ENCODE assay signal across 8 cellular contexts in the genomic region with DNA sequence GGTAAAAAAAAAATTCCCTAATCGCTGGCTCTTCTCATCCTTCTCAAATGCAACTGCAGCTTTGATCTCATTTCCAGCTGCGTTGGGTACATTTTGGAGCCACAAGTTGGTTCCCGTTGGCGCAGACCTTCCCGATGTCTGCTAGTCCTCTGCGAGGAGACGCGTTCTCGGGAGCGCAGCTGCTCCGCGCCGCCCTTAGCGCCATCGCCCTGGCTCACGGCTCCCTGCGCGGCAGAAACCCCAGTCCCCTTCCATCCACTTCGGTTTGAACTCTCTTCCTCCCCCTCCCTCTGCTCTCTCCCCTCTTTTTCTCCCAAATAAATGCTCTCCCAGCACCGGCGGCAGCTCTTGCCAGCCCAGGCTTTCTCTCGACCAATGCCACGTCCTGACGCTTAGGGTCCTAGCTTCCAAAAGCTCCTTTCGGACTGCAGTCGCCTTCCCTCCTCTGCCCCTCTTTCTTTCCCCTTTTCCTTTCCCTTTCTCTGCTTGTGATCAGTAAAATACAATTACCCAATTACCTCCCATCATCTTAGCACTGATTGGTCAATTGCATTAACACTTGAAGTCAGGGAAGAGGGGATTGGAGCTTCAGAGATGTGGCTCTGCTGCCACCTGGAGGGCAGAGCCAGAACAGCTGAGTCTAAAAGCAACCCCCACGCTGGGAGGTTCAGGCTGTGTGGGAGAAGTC.
DNase-seq lines count a peak whose midpoint lies in the region; ATAC-seq, FAIRE-seq and TF ChIP-seq lines count a peak whose summit lies in the region.

No MANE protein-coding gene starts in this region.

- no peaks in the 10 kb centered on the region for H3K9me2 ChIP-seq in neural cell (ENCODE audit: insufficient read depth, low read length)

- peaks cover 6% of the 10 kb centered on the region for H3K4me1 Mint-ChIP-seq in activated T-helper 17 cell treated with anti-CD3 and anti-CD28 coated beads, Interleukin-2, amount 50 U/mL, for 72 hours

- TF ChIP-seq CTCF in neural cell (IDR thresholded peaks at IDR 0.05; ENCODE audit: poor library complexity, severe bottlenecking) = peak; percentile 97

- peak; percentile 69 for DNase-seq in D341Med (ENCODE audit: low spot score)
- DNase-seq in GM19239 (ENCODE audit: insufficient read length, low spot score) = peak; percentile 39
- peak; percentile 27 to 69 for DNase-seq in NCI-H524 (lab: John Stamatoyannopoulos, UW)
- peak; percentile 72 to 73 for DNase-seq in frontal cortex (ENCODE audit: low spot score in 2 of 2)
- DNase-seq in aorta = peak; percentile 60 to 87

- peak; percentile 97 for TF ChIP-seq RAD21 in neural cell (conservative IDR thresholded peaks at IDR 0.05)

- no peaks in the 10 kb centered on the region for H3K36me3 Mint-ChIP-seq in activated T-helper 17 cell treated with anti-CD3 and anti-CD28 coated beads, Interleukin-2, amount 50 U/mL, for 72 hours (ENCODE audit: low read depth)

- peak; percentile 93 for ATAC-seq in HG03280 (IDR thresholded peaks at IDR 0.05; ENCODE audit: unreplicated experiment)
- peak; percentile 59 for ATAC-seq in activated T-helper 17 cell treated with anti-CD3 and anti-CD28 coated beads, Interleukin-2, amount 50 U/mL, for 72 hours (replicated peaks)
- peak; percentile 95 for ATAC-seq in aorta (ENCODE audit: low FRiP score)

- no peak overlapping the region for H3K27ac Mint-ChIP-seq in activated T-helper 17 cell treated with anti-CD3 and anti-CD28 coated beads, Interleukin-2, amount 50 U/mL, for 72 hours

- H4K20me1 ChIP-seq in neural cell (ENCODE audit: insufficient read depth) = no peaks in the 10 kb centered on the region

- H3K4me3 ChIP-seq in neural cell (ENCODE audit: low read length) (peak overlapping the region; percentile 78), aorta (ENCODE audit: low read length in 2 of 2) (peak overlapping the region; percentile 49 to 55)

- peaks cover 40% of the 10 kb centered on the region for H3K79me2 ChIP-seq in neural cell (replicated peaks; ENCODE audit: insufficient read depth, low read length)

- H3K9me3 ChIP-seq in neural cell (ENCODE audit: low read length) (no peaks in the 10 kb centered on the region), aorta (ENCODE audit: control insufficient read depth, low read length) (no peaks in the 10 kb centered on the region)

- no peak overlapping the region for H3K4me2 ChIP-seq in neural cell (ENCODE audit: low read length)

- peaks cover 4% of the 10 kb centered on the region for H3F3A ChIP-seq in neural cell (ENCODE audit: insufficient read depth, low read length, poor library complexity, severe bottlenecking)

- FAIRE-seq in GM19239 (lab: Jason Lieb, UNC) (peak; percentile 97), frontal cortex (lab: Jason Lieb, UNC) (peak; percentile 95)

- WGBS in aorta, 2 donors = 0 to 1% methylated on average over 27 of the region's 27 CpGs

- H3K27me3 ChIP-seq in neural cell (ENCODE audit: insufficient read depth, low read depth, low read length) = no peaks in the 10 kb centered on the region
- H3K27me3 ChIP-seq in aorta (ENCODE audit: control insufficient read depth in 1 of 2, insufficient read depth in 2 of 2, low read length in 1 of 2) = no peaks in the 10 kb centered on the region

- no peaks in the 10 kb centered on the region for H3K4me1 ChIP-seq in aorta (ENCODE audit: control insufficient read depth in 1 of 2, insufficient read depth in 2 of 2, low read length in 2 of 2)

- peak overlapping the region; percentile 89 for H3K27ac ChIP-seq in neural cell (ENCODE audit: low read length)
- peak overlapping the region in 1 of 2 donors; percentile 43 for H3K27ac ChIP-seq in aorta (ENCODE audit: low read depth in 1 of 2, low read length in 2 of 2)

- peak overlapping the region; percentile 52 for H3K4me3 Mint-ChIP-seq in activated T-helper 17 cell treated with anti-CD3 and anti-CD28 coated beads, Interleukin-2, amount 50 U/mL, for 72 hours

- H3K27me3 Mint-ChIP-seq in activated T-helper 17 cell treated with anti-CD3 and anti-CD28 coated beads, Interleukin-2, amount 50 U/mL, for 72 hours = peaks cover 11% of the 10 kb centered on the region

- peak overlapping the region; percentile 78 for H3K9ac ChIP-seq in neural cell (ENCODE audit: low read length)

- H2AFZ ChIP-seq in neural cell (ENCODE audit: low read depth, low read length) = peak overlapping the region; percentile 47

- peak; percentile 71 for TF ChIP-seq EP300 in neural cell (conservative IDR thresholded peaks at IDR 0.05; ENCODE audit: poor library complexity, severe bottlenecking)

- H3K36me3 ChIP-seq in neural cell (ENCODE audit: insufficient read depth, low read length) (no peaks in the 10 kb centered on the region), aorta (ENCODE audit: control insufficient read depth in 1 of 2, insufficient read depth in 2 of 2, low read length in 1 of 2) (no peaks in the 10 kb centered on the region)

- intact Hi-C loops in aorta (cut with DNase I) = no loop called here

- peaks cover 4% of the 10 kb centered on the region for H3K9me3 Mint-ChIP-seq in activated T-helper 17 cell treated with anti-CD3 and anti-CD28 coated beads, Interleukin-2, amount 50 U/mL, for 72 hours

TF ChIP-seq in neural cell, 6 proteins besides CTCF, POLR2A, EP300 and RAD21:
- TF ChIP-seq POLR2AphosphoS5 (IDR thresholded peaks at IDR 0.05) (peak; percentile 71), SMC3 (conservative IDR thresholded peaks at IDR 0.05; ENCODE audit: poor library complexity) (peak; percentile 93), EZH2 (IDR thresholded peaks at IDR 0.05; ENCODE audit: borderline replicate concordance, insufficient read depth, low read length, poor library complexity, severe bottlenecking) (no peak), TAF1 (IDR thresholded peaks at IDR 0.05; ENCODE audit: low read depth) (peak; percentile 33), MXI1 (conservative IDR thresholded peaks at IDR 0.05; ENCODE audit: poor library complexity, severe bottlenecking) (peak; percentile 58)
- TF ChIP-seq, protein P1, sequence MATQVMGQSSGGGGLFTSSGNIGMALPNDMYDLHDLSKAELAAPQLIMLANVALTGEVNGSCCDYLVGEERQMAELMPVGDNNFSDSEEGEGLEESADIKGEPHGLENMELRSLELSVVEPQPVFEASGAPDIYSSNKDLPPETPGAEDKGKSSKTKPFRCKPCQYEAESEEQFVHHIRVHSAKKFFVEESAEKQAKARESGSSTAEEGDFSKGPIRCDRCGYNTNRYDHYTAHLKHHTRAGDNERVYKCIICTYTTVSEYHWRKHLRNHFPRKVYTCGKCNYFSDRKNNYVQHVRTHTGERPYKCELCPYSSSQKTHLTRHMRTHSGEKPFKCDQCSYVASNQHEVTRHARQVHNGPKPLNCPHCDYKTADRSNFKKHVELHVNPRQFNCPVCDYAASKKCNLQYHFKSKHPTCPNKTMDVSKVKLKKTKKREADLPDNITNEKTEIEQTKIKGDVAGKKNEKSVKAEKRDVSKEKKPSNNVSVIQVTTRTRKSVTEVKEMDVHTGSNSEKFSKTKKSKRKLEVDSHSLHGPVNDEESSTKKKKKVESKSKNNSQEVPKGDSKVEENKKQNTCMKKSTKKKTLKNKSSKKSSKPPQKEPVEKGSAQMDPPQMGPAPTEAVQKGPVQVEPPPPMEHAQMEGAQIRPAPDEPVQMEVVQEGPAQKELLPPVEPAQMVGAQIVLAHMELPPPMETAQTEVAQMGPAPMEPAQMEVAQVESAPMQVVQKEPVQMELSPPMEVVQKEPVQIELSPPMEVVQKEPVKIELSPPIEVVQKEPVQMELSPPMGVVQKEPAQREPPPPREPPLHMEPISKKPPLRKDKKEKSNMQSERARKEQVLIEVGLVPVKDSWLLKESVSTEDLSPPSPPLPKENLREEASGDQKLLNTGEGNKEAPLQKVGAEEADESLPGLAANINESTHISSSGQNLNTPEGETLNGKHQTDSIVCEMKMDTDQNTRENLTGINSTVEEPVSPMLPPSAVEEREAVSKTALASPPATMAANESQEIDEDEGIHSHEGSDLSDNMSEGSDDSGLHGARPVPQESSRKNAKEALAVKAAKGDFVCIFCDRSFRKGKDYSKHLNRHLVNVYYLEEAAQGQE (IDR thresholded peaks at IDR 0.05; ENCODE audit: borderline replicate concordance) = no peak
